In genomic region chr2:240532032-240532775, GRCh38 we compare ENCODE assay signal across 1 cellular context.
A peak's percentile ranks its signal among the peaks of the same experiment; 100 is the strongest.
TF ChIP-seq lines count a peak whose summit lies in the region.

No MANE protein-coding gene starts in this region.

TF ChIP-seq in HCT116, 20 proteins besides CTCF, POLR2A, EP300 and RAD21 (continued from another document):
- TF ChIP-seq REST (IDR thresholded peaks at IDR 0.05; ENCODE audit: low read depth), result no peak
- TF ChIP-seq CBX3 (IDR thresholded peaks at IDR 0.05; ENCODE audit: low read depth), result peak; percentile 81; the same call in 1 of the 2 replicates
- no peak for TF ChIP-seq ATF3 (IDR thresholded peaks at IDR 0.05)
- no peak for TF ChIP-seq SP1 (IDR thresholded peaks at IDR 0.05; ENCODE audit: low read depth)
TF ChIP-seq in HCT116: peak in this region for 1.
